ENCODE assay signal across 36 cellular contexts in genomic region chr17:18978655-18979054, GRCh38. TPM values are rescaled to one million over a fixed set of nuclear protein-coding genes. Genes with fewer than 3 reads are reported as not detected.
"Had no signal": no experiment of that assay in that cellular context is flagged by ENCODE, and none has a peak within 500 bp of the region (broad histone marks: within the 10 kb centered on the region; RNA-seq: fewer than 3 reads in every experiment).

No MANE protein-coding gene starts in this region.

- H3K4me3 ChIP-seq: MG63 had no signal

- H3K36me3 ChIP-seq: MG63 had no signal

- DNase-seq: Kasumi-1, MG63, MM.1S, MV-4-11, NCI-H1048, NCI-H1092, NCI-H1092 treated with DMSO at 0.1 percent for 48 hours, NCI-H1105, NCI-H1105 treated with DMSO at 0.1 percent for 48 hours, NCI-H1417, NCI-H1417 treated with DMSO at 0.1 percent for 48 hours, NCI-H1436, NCI-H1436 treated with DMSO at 0.1 percent for 48 hours, NCI-H146, NCI-H1694, NCI-H1694 treated with DMSO at 0.1 percent for 48 hours, NCI-H187, NCI-H187 treated with DMSO at 0.1 percent for 48 hours, NCI-H1930, NCI-H2029, NCI-H2029 treated with DMSO at 0.1 percent for 48 hours, NCI-H2081, NCI-H2081 treated with DMSO at 0.1 percent for 48 hours, NCI-H2107, NCI-H2227 treated with DMSO at 0.1 percent for 48 hours, NCI-H226, NCI-H345, NCI-H446, NCI-H446 treated with DMSO at 0.1 percent for 48 hours, NCI-H510A, NCI-H510A treated with DMSO at 0.1 percent for 48 hours, NCI-H524, NCI-H524 treated with DMSO at 0.1 percent for 48 hours had no signal

- H3K27me3 ChIP-seq: MG63 had no signal

- H3K9me3 ChIP-seq: MG63 had no signal

RNA-seq across cellular contexts. Expression of gene SLC5A10, which starts 26.7 kb away (rescaled TPM):
- total RNA-seq: LHCN-M2, M059J, NCI-H460 had no signal
